In genomic region chr7:37357277-37357996, GRCh38 we compare ENCODE assay signal across 1 cellular context.
TF ChIP-seq lines count a peak whose summit lies in the region.

No MANE protein-coding gene starts in this region.

TF ChIP-seq in WTC11, 78 proteins besides CTCF, POLR2A, EP300 and RAD21 (continued from another document):
- no peak for TF ChIP-seq CDX4 (CRISPR knock-in tag; IDR thresholded peaks at IDR 0.05; ENCODE audit: borderline replicate concordance)
- TF ChIP-seq E2F1 (CRISPR knock-in tag; IDR thresholded peaks at IDR 0.05) = no peak
- TF ChIP-seq ZNF121 (CRISPR knock-in tag; IDR thresholded peaks at IDR 0.05) = no peak
- TF ChIP-seq MYBL2 (CRISPR knock-in tag; IDR thresholded peaks at IDR 0.05) = no peak
TF ChIP-seq in WTC11: peak in this region for 0.
